2 cellular contexts compared by ENCODE assay signal in genomic region chr5:55569513-55569865, GRCh38.
TF ChIP-seq lines count a peak whose summit lies in the region.

No MANE protein-coding gene starts in this region.

TF ChIP-seq in SK-N-SH, 30 proteins besides CTCF, POLR2A, EP300 and RAD21 (continued from another document):
- TF ChIP-seq MAX (IDR thresholded peaks at IDR 0.05; ENCODE audit: low read depth) (no peak), REST (IDR thresholded peaks at IDR 0.05; ENCODE audit: low read depth, low read length) (no peak), SIN3A (IDR thresholded peaks at IDR 0.05; ENCODE audit: borderline replicate concordance, low read depth, low read length) (no peak), MXI1 (IDR thresholded peaks at IDR 0.05; ENCODE audit: low read depth, low read length) (no peak), NRF1 (IDR thresholded peaks at IDR 0.05; ENCODE audit: low read depth, low read length) (no peak), POLR2AphosphoS5 (IDR thresholded peaks at IDR 0.05; ENCODE audit: low read depth, low read length) (no peak), TEAD4 (IDR thresholded peaks at IDR 0.05; ENCODE audit: borderline replicate concordance, insufficient read depth) (no peak)

TF ChIP-seq in SK-N-SH treated with all-trans-retinoic acid at 6 μM for 48 hours, 23 proteins besides CTCF, POLR2A, EP300 and RAD21 (continued from another document):
- no peak for TF ChIP-seq PATZ1 (CRISPR knock-in tag; IDR thresholded peaks at IDR 0.05; ENCODE audit: borderline replicate concordance)
- no peak for TF ChIP-seq TCF4 (CRISPR knock-in tag; IDR thresholded peaks at IDR 0.05; ENCODE audit: borderline replicate concordance)
- TF ChIP-seq CSRNP3 (CRISPR knock-in tag; IDR thresholded peaks at IDR 0.05) = no peak
- TF ChIP-seq GLIS3 (CRISPR knock-in tag; IDR thresholded peaks at IDR 0.05) = no peak
- no peak for TF ChIP-seq ZNF8 (CRISPR knock-in tag; IDR thresholded peaks at IDR 0.05)
- TF ChIP-seq BACH2 (CRISPR knock-in tag; IDR thresholded peaks at IDR 0.05; ENCODE audit: borderline replicate concordance) = no peak
- no peak for TF ChIP-seq TSHZ2 (CRISPR knock-in tag; IDR thresholded peaks at IDR 0.05)
- TF ChIP-seq ZFP3 (CRISPR knock-in tag; IDR thresholded peaks at IDR 0.05) = no peak
